19 cellular contexts compared by ENCODE assay signal in the genomic region with DNA sequence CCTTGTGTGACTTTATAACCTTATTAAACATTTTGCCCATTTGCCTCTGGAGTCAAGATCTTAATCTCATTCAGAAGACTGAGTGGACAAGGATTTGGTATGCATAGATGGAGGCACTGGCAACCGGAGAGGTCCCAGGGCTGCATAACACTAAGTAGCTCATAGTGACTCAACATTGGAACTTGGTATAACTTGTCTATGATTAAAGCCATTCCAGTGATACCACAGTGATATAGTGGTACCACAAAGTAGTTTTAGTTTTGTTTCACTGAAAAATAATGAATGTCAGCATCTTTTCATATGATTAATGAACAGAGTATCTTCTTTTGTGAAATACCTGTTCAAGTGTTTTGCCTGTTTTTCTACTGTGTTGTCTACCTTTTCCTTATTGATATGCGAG. TPM values are rescaled to one million over a fixed set of nuclear protein-coding genes. Genes with fewer than 3 reads are reported as not detected.
A peak's percentile ranks its signal among the peaks of the same experiment; 100 is the strongest.
DNase-seq lines count a peak whose midpoint lies in the region; ATAC-seq and TF ChIP-seq lines count a peak whose summit lies in the region.
"Had no signal": no experiment of that assay in that cellular context is flagged by ENCODE, and none has a peak within 500 bp of the region (broad histone marks: within the 10 kb centered on the region; RNA-seq: fewer than 3 reads in every experiment).

No MANE protein-coding gene starts in this region.

- no peak overlapping the region for H3K4ac ChIP-seq in mesenchymal stem cell (ENCODE audit: low read depth in 1 of 2, low read length in 2 of 2)
- H3K4ac ChIP-seq in neuronal stem cell (ENCODE audit: low read length): no peak overlapping the region

- no peak overlapping the region for H2BK5ac ChIP-seq in mesenchymal stem cell (ENCODE audit: low read depth, low read length, poor library complexity, severe bottlenecking)
- no peak overlapping the region for H2BK5ac ChIP-seq in neuronal stem cell (ENCODE audit: low read length)

- H3K4me1 ChIP-seq in mesenchymal stem cell (ENCODE audit: control insufficient read depth, insufficient read depth, low read depth, low read length) (no peaks in the 10 kb centered on the region), neuronal stem cell (ENCODE audit: control insufficient read depth in 2 of 2, insufficient read depth in 1 of 2, low read depth in 1 of 2, low read length in 2 of 2) (no peaks in the 10 kb centered on the region)
- H3K4me1 ChIP-seq: parathyroid adenoma, uterus had no signal

- no peak for TF ChIP-seq CTCF in cardiac fibroblast (IDR thresholded peaks at IDR 0.05; ENCODE audit: low read depth, low read length)

- H3K27me3 ChIP-seq in mesenchymal stem cell (ENCODE audit: control insufficient read depth in 1 of 2, insufficient read depth in 1 of 2, low read length in 2 of 2) (no peaks in the 10 kb centered on the region), neuronal stem cell (ENCODE audit: control insufficient read depth in 3 of 3, insufficient read depth in 3 of 3, low read depth in 1 of 3, low read length in 3 of 3) (peaks cover 0 to 1% (median 0%) of the 10 kb centered on the region in 3 experiments)
- H3K27me3 ChIP-seq: uterus had no signal

- H3K23ac ChIP-seq in mesenchymal stem cell (ENCODE audit: low read length in 2 of 2) (no peak overlapping the region), neuronal stem cell (ENCODE audit: low read depth, low read length, poor library complexity) (no peak overlapping the region)

- H3K9ac ChIP-seq in mesenchymal stem cell (ENCODE audit: low read length) (no peak overlapping the region), neuronal stem cell (ENCODE audit: low read depth, low read length, poor library complexity) (no peak overlapping the region)
- H3K9ac ChIP-seq: KMS-11, parathyroid adenoma had no signal

- H2BK15ac ChIP-seq in mesenchymal stem cell (ENCODE audit: low read depth, poor library complexity, severe bottlenecking): no peak overlapping the region
- H2BK15ac ChIP-seq in neuronal stem cell (ENCODE audit: low read length): no peak overlapping the region

- H2AK5ac ChIP-seq in mesenchymal stem cell (ENCODE audit: low read length, severe bottlenecking) (no peak overlapping the region), neuronal stem cell (ENCODE audit: low read depth, low read length) (no peak overlapping the region)

- no peak for ATAC-seq in HG03139 (IDR thresholded peaks at IDR 0.05; ENCODE audit: unreplicated experiment)
- ATAC-seq: left lobe of liver had no signal

- peaks cover 3 to 5% of the 10 kb centered on the region in 2 experiments for H3K36me3 ChIP-seq in mesenchymal stem cell (ENCODE audit: control insufficient read depth in 1 of 2, insufficient read depth in 2 of 2, low read depth in 1 of 2, low read length in 2 of 2)
- peaks cover 7 to 20% of the 10 kb centered on the region in 2 donors for H3K36me3 ChIP-seq in neuronal stem cell (replicated peaks in 1 of 2; ENCODE audit: control insufficient read depth in 2 of 2, insufficient read depth in 2 of 2, low read length in 2 of 2)
- H3K36me3 ChIP-seq: uterus had no signal

- DNase-seq in Daoy (ENCODE audit: low read depth) (peak; percentile 21), LHCN-M2 (ENCODE audit: low read depth) (peak; percentile 46), cardiac fibroblast (ENCODE audit: low read depth in 2 of 2) (peak; percentile 17 to 64), mesenchymal stem cell (peak; percentile 12), NCI-H2107 (lab: John Stamatoyannopoulos, UW) (no peak), neuronal stem cell (ENCODE audit: low spot score) (no peak), 8988T (no peak)
- DNase-seq: activated naive CD4-positive, alpha-beta T cell treated with anti-CD3 and anti-CD28 coated beads, Interleukin-2, amount 50 U/mL, for 16 hours; caudate nucleus; DMS79 treated with DMSO at 0.1 percent for 48 hours; H9; NCI-H1417 treated with DMSO at 0.1 percent for 48 hours; NCI-H446 treated with DMSO at 0.1 percent for 48 hours; OCI-M1; uterus had no signal

- H2BK120ac ChIP-seq in mesenchymal stem cell (ENCODE audit: low read depth, low read length) (no peak overlapping the region), neuronal stem cell (ENCODE audit: low read depth, low read length) (no peak overlapping the region)

- H2BK12ac ChIP-seq in mesenchymal stem cell (ENCODE audit: low read length in 2 of 2): no peak overlapping the region
- no peak overlapping the region for H2BK12ac ChIP-seq in neuronal stem cell (ENCODE audit: low read length)

- H3K14ac ChIP-seq in mesenchymal stem cell (ENCODE audit: low read length in 2 of 2) (no peak overlapping the region), neuronal stem cell (ENCODE audit: low read length) (no peak overlapping the region)

- no peak overlapping the region for H3K4me2 ChIP-seq in mesenchymal stem cell (ENCODE audit: low read length, poor library complexity, severe bottlenecking)
- no peak overlapping the region for H3K4me2 ChIP-seq in neuronal stem cell (ENCODE audit: insufficient read depth, low read length, poor library complexity, severe bottlenecking)
- H3K4me2 ChIP-seq: KMS-11 had no signal

- H3K79me1 ChIP-seq in mesenchymal stem cell (replicated peaks; ENCODE audit: low read length, poor library complexity, severe bottlenecking) (peaks cover 13% of the 10 kb centered on the region), neuronal stem cell (ENCODE audit: low read depth, low read length) (no peaks in the 10 kb centered on the region)

- H2AFZ ChIP-seq in mesenchymal stem cell (ENCODE audit: low read depth, low read length) (no peak overlapping the region), neuronal stem cell (ENCODE audit: low read length) (no peak overlapping the region)
- H2AFZ ChIP-seq: parathyroid adenoma had no signal

- H3K9me3 ChIP-seq in mesenchymal stem cell (ENCODE audit: control insufficient read depth, low read length) (no peaks in the 10 kb centered on the region), neuronal stem cell (replicated peaks in 1 of 2; ENCODE audit: control insufficient read depth in 2 of 2, insufficient read depth in 1 of 2, low read depth in 1 of 2, low read length in 2 of 2) (peaks cover 4 to 23% of the 10 kb centered on the region in 2 donors)
- H3K9me3 ChIP-seq: uterus had no signal

- H4K8ac ChIP-seq in mesenchymal stem cell (ENCODE audit: low read length) (no peak overlapping the region), neuronal stem cell (ENCODE audit: low read depth, low read length) (no peak overlapping the region)

- H3K18ac ChIP-seq in mesenchymal stem cell (ENCODE audit: low read depth in 1 of 2, low read length in 2 of 2) (no peak overlapping the region), neuronal stem cell (ENCODE audit: low read length) (no peak overlapping the region)

- no peak overlapping the region for H4K91ac ChIP-seq in mesenchymal stem cell (ENCODE audit: low read length)
- no peak overlapping the region for H4K91ac ChIP-seq in neuronal stem cell (ENCODE audit: low read depth, low read length, poor library complexity)

- no peak overlapping the region for H3K4me3 ChIP-seq in cardiac fibroblast (replicated peaks in 1 of 2; ENCODE audit: low read depth in 2 of 2, low read length in 2 of 2)
- H3K4me3 ChIP-seq in mesenchymal stem cell (ENCODE audit: insufficient read depth in 1 of 2, low read depth in 1 of 2, low read length in 2 of 2): no peak overlapping the region
- H3K4me3 ChIP-seq in neuronal stem cell (ENCODE audit: low read length in 2 of 2): no peak overlapping the region
- H3K4me3 ChIP-seq: uterus had no signal

- WGBS in mesenchymal stem cell: 100% methylated on average over 1 of the region's 2 CpGs
- no CpG with 5 or more reads among the region's 2 CpGs for WGBS in neuronal stem cell (ENCODE audit: extremely low coverage in 2 of 2, insufficient read length in 2 of 2, insufficient replicate concordance in 1 of 2), 2 donors

- H3K27ac ChIP-seq in mesenchymal stem cell (ENCODE audit: low read length, poor library complexity, severe bottlenecking): no peak overlapping the region
- H3K27ac ChIP-seq in neuronal stem cell (replicated peaks; ENCODE audit: low read length): no peak overlapping the region
- H3K27ac ChIP-seq: KMS-11, parathyroid adenoma, uterus had no signal

RNA-seq across cellular contexts. Expression of a gene that starts 26.4 kb away (rescaled TPM):
- total RNA-seq in Daoy (2014; rRNA removed; shearing (Covaris generic)): 15.0 and 16.5 TPM in 2 replicates
- total RNA-seq in LHCN-M2 (2014; rRNA removed): 19.8 and 22.5 TPM in 2 replicates
- 6.9 TPM for polyA plus RNA-seq in LHCN-M2 (2012)
- 27.5 TPM for polyA plus RNA-seq in mesenchymal stem cell (2013, experiment 1 of 2)
- 28.0 TPM for polyA plus RNA-seq in mesenchymal stem cell (2013, experiment 2 of 2)
- polyA plus RNA-seq in neuronal stem cell (2013, experiment 1 of 2): 38.3 TPM
- polyA plus RNA-seq in neuronal stem cell (2013, experiment 2 of 2): 39.7 TPM

RNA-seq across cellular contexts. Expression of a gene that starts 58.2 kb away (rescaled TPM):
- total RNA-seq in Daoy (2014; rRNA removed; shearing (Covaris generic)): 23.7 and 48.2 TPM in 2 replicates
- 41.7 and 47.6 TPM in 2 replicates for total RNA-seq in LHCN-M2 (2014; rRNA removed)
- polyA plus RNA-seq in LHCN-M2 (2012): 15.5 TPM
- polyA plus RNA-seq in mesenchymal stem cell (2013, experiment 1 of 2): 34.1 TPM
- polyA plus RNA-seq in mesenchymal stem cell (2013, experiment 2 of 2): 37.0 TPM
- polyA plus RNA-seq in neuronal stem cell (2013, experiment 1 of 2): 17.1 TPM
- polyA plus RNA-seq in neuronal stem cell (2013, experiment 2 of 2): 17.6 TPM

Comparison
In these comparisons a context has a peak if more than half of its experiments do, and no peak if none do; other contexts are left out.
1. DNase-seq: peak in Daoy (single experiment), LHCN-M2 (single experiment), cardiac fibroblast (2 of 2) and mesenchymal stem cell (single experiment); none in NCI-H2107 (single experiment), neuronal stem cell (single experiment) and 8988T (single experiment).